ENCODE assay signal across 18 cellular contexts in genomic region chr7:126657137-126657536, GRCh38.
DNase-seq lines count a peak whose midpoint lies in the region; ATAC-seq, FAIRE-seq and TF ChIP-seq lines count a peak whose summit lies in the region.
"Had no signal": no experiment of that assay in that cellular context is flagged by ENCODE, and none has a peak within 500 bp of the region (broad histone marks: within the 10 kb centered on the region; RNA-seq: fewer than 3 reads in every experiment).

No MANE protein-coding gene starts in this region.

- no peaks in the 10 kb centered on the region for H3K9me2 ChIP-seq in OCI-LY1 (ENCODE audit: low read depth, low read length)

- H3K9ac ChIP-seq in OCI-LY1 (ENCODE audit: low read length), result no peak overlapping the region
- H3K9ac ChIP-seq: BLaER1 had no signal

- FAIRE-seq in urothelium cell line (lab: Jason Lieb, UNC) (no peak), frontal cortex (lab: Jason Lieb, UNC) (no peak)
- FAIRE-seq: A549, H1, HepG2, HTR-8/SVneo had no signal

- no peak overlapping the region for H3K4me2 ChIP-seq in OCI-LY1 (ENCODE audit: low read length)
- H3K4me2 ChIP-seq: A549, BLaER1 had no signal

- H3K79me2 ChIP-seq in OCI-LY1 (ENCODE audit: insufficient read depth, low read length), result no peaks in the 10 kb centered on the region

- no peaks in the 10 kb centered on the region for H3F3A ChIP-seq in OCI-LY1 (ENCODE audit: insufficient read depth, low read length)

- TF ChIP-seq CTCF in OCI-LY1 (IDR thresholded peaks at IDR 0.05; ENCODE audit: low read length), result no peak

- no peak for DNase-seq in urothelium cell line (ENCODE audit: low spot score)
- no peak for DNase-seq in frontal cortex (ENCODE audit: low spot score in 2 of 2)
- DNase-seq in GM19238 (ENCODE audit: insufficient read length, low spot score), result no peak
- DNase-seq: Caco-2; CD8-positive, alpha-beta memory T cell; DND-41; GF-D8; HFFc6 had no signal

- 0 out of 2 replicates have a peak overlapping the region, but pooled peaks have one; percentile 20 for H2AFZ ChIP-seq in OCI-LY1 (ENCODE audit: low read length)

- no peak overlapping the region for H3K27ac ChIP-seq in OCI-LY1 (ENCODE audit: low read depth, low read length, poor library complexity, severe bottlenecking)
- H3K27ac ChIP-seq: A549, BLaER1 had no signal

- peak; percentile 13 for ATAC-seq in GM18909 (IDR thresholded peaks at IDR 0.05; ENCODE audit: poor library complexity, unreplicated experiment)
- ATAC-seq in GM21528 (IDR thresholded peaks at IDR 0.05; ENCODE audit: low FRiP score, unreplicated experiment), result peak; percentile 9
- no peak for ATAC-seq in HG02623 (IDR thresholded peaks at IDR 0.05; ENCODE audit: unreplicated experiment)
- ATAC-seq: A549 had no signal

- no peaks in the 10 kb centered on the region for H4K20me1 ChIP-seq in OCI-LY1 (ENCODE audit: insufficient read depth, low read length)
- H4K20me1 ChIP-seq: BLaER1 had no signal

- H3K4me3 ChIP-seq in OCI-LY1 (ENCODE audit: low read depth, low read length, poor library complexity, severe bottlenecking), result no peak overlapping the region
- H3K4me3 ChIP-seq: A549, BLaER1, HAP-1 had no signal

- peaks cover 29% of the 10 kb centered on the region for H3K4me1 ChIP-seq in OCI-LY1 (ENCODE audit: insufficient read depth, low read length, severe bottlenecking)
- H3K4me1 ChIP-seq: A549, BLaER1, Caco-2, HAP-1 had no signal

- H3K9me3 ChIP-seq in OCI-LY1 (ENCODE audit: low read length), result no peaks in the 10 kb centered on the region
- H3K9me3 ChIP-seq: A549, BLaER1, Caco-2, HAP-1 had no signal

- H3K27me3 ChIP-seq in OCI-LY1 (ENCODE audit: insufficient read depth, low read length), result no peaks in the 10 kb centered on the region
- H3K27me3 ChIP-seq: BLaER1 had no signal

- H3K36me3 ChIP-seq in OCI-LY1 (ENCODE audit: insufficient read depth, low read length), result no peaks in the 10 kb centered on the region
- H3K36me3 ChIP-seq: BLaER1, HAP-1 had no signal
